ENCODE assay signal across 8 cellular contexts in genomic region chr6:136249811-136250685, GRCh38. TPM values are rescaled to one million over a fixed set of nuclear protein-coding genes. Genes with fewer than 3 reads are reported as not detected.
DNase-seq lines count a peak whose midpoint lies in the region; ATAC-seq, FAIRE-seq and TF ChIP-seq lines count a peak whose summit lies in the region.

TSS of gene MTFR2 (minus strand) at chr6:136250311. CDS start at chr6:136249099, 1,212 bp downstream.

- H2AFZ ChIP-seq in OCI-LY3 (ENCODE audit: low read depth, low read length) (peak within 1 kb of the TSS; percentile 62; the same call in 1 of the 2 replicates), endothelial cell of umbilical vein (ENCODE audit: low read depth, low read length) (peak within 1 kb of the TSS; percentile 59)

- POLR2A ChIA-PET in endothelial cell of umbilical vein (lab: Charles Lee): interaction anchor here (1.4 kb wide), 1 partner anchor 39 kb away, joined by 6 read pairs; the partner anchor contains the start of gene BCLAF1

- TF ChIP-seq CTCF in OCI-LY3 (IDR thresholded peaks at IDR 0.05; ENCODE audit: low read depth, low read length): no peak
- TF ChIP-seq CTCF in endothelial cell of umbilical vein (IDR thresholded peaks at IDR 0.05; ENCODE audit: extremely low read depth in 1 of 2, insufficient read depth in 1 of 2, low read depth in 1 of 2, low read length in 2 of 2): no peak

- H4K20me1 ChIP-seq in OCI-LY3 (ENCODE audit: insufficient read depth, low read length) (no peaks in the 10 kb centered on the region), endothelial cell of umbilical vein (replicated peaks; ENCODE audit: control insufficient read depth, extremely low read depth, insufficient read depth, low read length) (no peaks in the 10 kb centered on the region)

- CTCF ChIA-PET in endothelial cell of umbilical vein (lab: Charles Lee): interaction anchor here (0.9 to 4.1 kb wide), 7 partner anchors 10 to 714 kb away, joined by 3 to 20 read pairs (median 5); partner anchors contain the start of gene BCLAF1

- TF ChIP-seq POLR2A in endothelial cell of umbilical vein (IDR thresholded peaks at IDR 0.05; ENCODE audit: low read depth, low read length): peak; percentile 74

- intact Hi-C loops in endothelial cell of umbilical vein (cut with micrococcal nuclease): loop anchor here (1.0 kb wide), 2 partner anchors 39 to 753 kb away; partner anchors contain the start of genes AHI1 and BCLAF1

- H3K9ac ChIP-seq in OCI-LY3 (ENCODE audit: low read length): peak within 1 kb of the TSS; percentile 91
- peak within 1 kb of the TSS; percentile 59 for H3K9ac ChIP-seq in endothelial cell of umbilical vein (replicated peaks; ENCODE audit: extremely low read depth, insufficient read depth, low read length)

- no peaks in the 10 kb centered on the region for H3K9me3 ChIP-seq in OCI-LY3 (ENCODE audit: insufficient read depth, low read length)
- no peaks in the 10 kb centered on the region for H3K9me3 ChIP-seq in endothelial cell of umbilical vein (replicated peaks; ENCODE audit: control insufficient read depth, insufficient read depth, low read length)

- BruUV-seq in endothelial cell of umbilical vein (replicated peaks; lab: Mats Ljungman, UMichigan): TSS peak; percentile 39

- peak; percentile 97 for ATAC-seq in GM21528 (IDR thresholded peaks at IDR 0.05; ENCODE audit: low FRiP score, unreplicated experiment)

- no peaks in the 10 kb centered on the region for H3K27me3 ChIP-seq in OCI-LY3 (ENCODE audit: low read depth, low read length)
- no peaks in the 10 kb centered on the region for H3K27me3 ChIP-seq in endothelial cell of umbilical vein (ENCODE audit: control insufficient read depth in 2 of 2, insufficient read depth in 2 of 2, low read length in 2 of 2)

- H3K4me1 ChIP-seq in OCI-LY3 (ENCODE audit: low read length): peaks cover 13% of the 10 kb centered on the region
- H3K4me1 ChIP-seq in endothelial cell of umbilical vein (ENCODE audit: control insufficient read depth, extremely low read depth, insufficient read depth, low read length): peaks cover 12% of the 10 kb centered on the region

- peak; percentile 99 for FAIRE-seq in endothelial cell of umbilical vein (lab: Jason Lieb, UNC)

- DNase-seq in DMS 273 treated with DMSO at 0.1 percent for 48 hours (lab: John Stamatoyannopoulos, UW): peak; percentile 97
- DNase-seq in HuH-7.5 (ENCODE audit: low spot score): peak; percentile 71
- DNase-seq in activated CD8-positive, alpha-beta memory T cell treated with anti-CD3 and anti-CD28 coated beads, Interleukin-2, amount 50 U/mL, for 4 hours: peak; percentile 87
- peak; percentile 99 for DNase-seq in endothelial cell of umbilical vein (ENCODE audit: low read depth, low spot score)
- DNase-seq in midbrain (lab: John Stamatoyannopoulos, UW): peak; percentile 98
- peak; percentile 86 to 87 for DNase-seq in stimulated activated CD8-positive, alpha-beta memory T cell treated with anti-CD3 and anti-CD28 coated beads, Interleukin-15, amount 100 ng/mL, for 48 hours (ENCODE audit: low read depth in 2 of 2)

- dilution Hi-C loops in endothelial cell of umbilical vein (cut with MboI; ENCODE audit: extremely low pct_ligation_motif_present, low sequenced_read_pairs): no loop called here

- H3K36me3 ChIP-seq in OCI-LY3 (replicated peaks; ENCODE audit: low read depth, low read length): peaks cover 8% of the 10 kb centered on the region
- no peaks in the 10 kb centered on the region for H3K36me3 ChIP-seq in endothelial cell of umbilical vein (ENCODE audit: control insufficient read depth in 2 of 2, extremely low read depth in 1 of 2, insufficient read depth in 2 of 2, low read length in 2 of 2)

- H3K9me1 ChIP-seq in endothelial cell of umbilical vein (replicated peaks; ENCODE audit: control insufficient read depth, extremely low read depth, insufficient read depth, low read length): no peaks in the 10 kb centered on the region

- H3K4me3 ChIP-seq in OCI-LY3 (ENCODE audit: low read length) (peak within 1 kb of the TSS; percentile 98), endothelial cell of umbilical vein (replicated peaks in 1 of 3; ENCODE audit: insufficient read depth in 1 of 3, low read depth in 1 of 3, low read length in 3 of 3) (peak within 1 kb of the TSS; percentile 49 to 97 (median 85))

- H3K79me2 ChIP-seq in OCI-LY3 (ENCODE audit: low read length) (peaks cover 31% of the 10 kb centered on the region), endothelial cell of umbilical vein (ENCODE audit: control insufficient read depth, insufficient read depth, low read length) (peaks cover 10% of the 10 kb centered on the region)

- H3K27ac ChIP-seq in OCI-LY3 (ENCODE audit: low read length): peak within 1 kb of the TSS; percentile 58
- H3K27ac ChIP-seq in endothelial cell of umbilical vein (ENCODE audit: insufficient read depth, low read depth, low read length): peak within 1 kb of the TSS; percentile 1

- H3K4me2 ChIP-seq in OCI-LY3 (ENCODE audit: low read length) (peak within 1 kb of the TSS; percentile 88), endothelial cell of umbilical vein (ENCODE audit: insufficient read depth, low read length) (peak within 1 kb of the TSS; percentile 92)

TF ChIP-seq in endothelial cell of umbilical vein, 7 proteins besides CTCF, POLR2A, EP300 and RAD21:
- no peak for TF ChIP-seq MYC (IDR thresholded peaks at IDR 0.05; ENCODE audit: low read depth, low read length)
- no peak for TF ChIP-seq FOS (IDR thresholded peaks at IDR 0.05; ENCODE audit: borderline replicate concordance, insufficient read depth, low read length)
- peak; percentile 85 for TF ChIP-seq POLR2AphosphoS5 (IDR thresholded peaks at IDR 0.05; ENCODE audit: insufficient read depth, low read depth, low read length)
- no peak for TF ChIP-seq JUN (IDR thresholded peaks at IDR 0.05; ENCODE audit: borderline replicate concordance, insufficient read depth, insufficient read length, low read depth)
- TF ChIP-seq, protein P1, sequence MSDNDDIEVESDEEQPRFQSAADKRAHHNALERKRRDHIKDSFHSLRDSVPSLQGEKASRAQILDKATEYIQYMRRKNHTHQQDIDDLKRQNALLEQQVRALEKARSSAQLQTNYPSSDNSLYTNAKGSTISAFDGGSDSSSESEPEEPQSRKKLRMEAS (IDR thresholded peaks at IDR 0.05; ENCODE audit: insufficient read depth, insufficient read length): peak; percentile 57
- TF ChIP-seq EZH2 (IDR thresholded peaks at IDR 0.05; ENCODE audit: borderline replicate concordance, low read depth, low read length, severe bottlenecking): no peak
- no peak for TF ChIP-seq GATA2 (IDR thresholded peaks at IDR 0.05; ENCODE audit: insufficient read depth, insufficient read length, low read depth, low read length)
TF ChIP-seq in endothelial cell of umbilical vein: peak in this region for 2.

RNA-seq across cellular contexts. Expression of gene MTFR2, which starts in this region (rescaled TPM):
- 7.4 and 7.7 TPM in 2 replicates for total RNA-seq in endothelial cell of umbilical vein
- polyA plus RNA-seq in endothelial cell of umbilical vein: 7.8 and 8.7 TPM in 2 replicates
- 11.0 and 13.5 TPM in 2 replicates for polyA plus RNA-seq in endothelial cell of umbilical vein (2011; cell fraction: cytosol; rRNA removed)
- 7.2 and 11.0 TPM in 2 replicates for polyA plus RNA-seq in endothelial cell of umbilical vein (2011; cell fraction: nucleus; rRNA removed)
- 4.5 and 7.0 TPM in 2 replicates for polyA plus RNA-seq in endothelial cell of umbilical vein (2012)
- polyA minus RNA-seq in endothelial cell of umbilical vein: 9.2 and 10.2 TPM in 2 replicates
- polyA minus RNA-seq in endothelial cell of umbilical vein (2011; cell fraction: cytosol; rRNA and poly(A)+ RNA removed): 3.6 TPM
- 9.3 and 12.8 TPM in 2 replicates for polyA minus RNA-seq in endothelial cell of umbilical vein (2011; cell fraction: nucleus; rRNA and poly(A)+ RNA removed)

Comparison
In these comparisons a context has a peak if more than half of its experiments do, and no peak if none do; other contexts are left out.
1. Peak in every context shown above with its lines: DNase-seq, ATAC-seq, H3K4me3 ChIP-seq and H3K27ac ChIP-seq.